Comparison of ENCODE assay signal across 8 cellular contexts in genomic region chr2:200466703-200467418, GRCh38. TPM values are rescaled to one million over a fixed set of nuclear protein-coding genes. Genes with fewer than 3 reads are reported as not detected.
A peak's percentile ranks its signal among the peaks of the same experiment; 100 is the strongest.
DNase-seq lines count a peak whose midpoint lies in the region; ATAC-seq and TF ChIP-seq lines count a peak whose summit lies in the region.

No MANE protein-coding gene starts in this region.

- H3K27ac ChIP-seq in CD4-positive, CD25-positive, alpha-beta regulatory T cell (ENCODE audit: insufficient read depth, low read length, poor library complexity, severe bottlenecking), result peak overlapping the region; percentile 79
- peak overlapping the region; percentile 46 to 74 (median 68) for H3K27ac ChIP-seq in gastrocnemius medialis

- H3K9me3 ChIP-seq in CD4-positive, CD25-positive, alpha-beta regulatory T cell (ENCODE audit: control insufficient read depth in 2 of 2, low read length in 2 of 2), result no peaks in the 10 kb centered on the region
- H3K9me3 ChIP-seq in gastrocnemius medialis, result no peaks in the 10 kb centered on the region

- POLR2A ChIA-PET in activated CD4-positive, alpha-beta T cell treated with anti-CD3 and anti-CD28 coated beads for 36 hours (lab: Charles Lee), result interaction anchor here (2.9 kb wide), 1 partner anchor 12 kb away, joined by 19 read pairs; no protein-coding TSS in a partner anchor

- H3K27me3 ChIP-seq in CD4-positive, CD25-positive, alpha-beta regulatory T cell (ENCODE audit: control insufficient read depth, insufficient read depth, low read length), result no peaks in the 10 kb centered on the region
- H3K27me3 ChIP-seq in gastrocnemius medialis, result no peaks in the 10 kb centered on the region

- peak overlapping the region; percentile 82 for H3K4me3 ChIP-seq in CD4-positive, CD25-positive, alpha-beta regulatory T cell (ENCODE audit: low read depth, low read length)
- H3K4me3 ChIP-seq in fibroblast of mammary gland (ENCODE audit: control insufficient read depth, low read depth, low read length) (no peak overlapping the region), gastrocnemius medialis (no peak overlapping the region)

- intact Hi-C loops in activated CD4-positive, alpha-beta T cell treated with anti-CD3 and anti-CD28 coated beads for 36 hours (cut with DNase I, micrococcal nuclease), result loop anchor here (1.0 to 5.0 kb wide), 5 partner anchors 12 to 489 kb away; partner anchors contain the start of gene SPATS2L (in 1 of the 2)
- intact Hi-C loops in gastrocnemius medialis (cut with DNase I; ENCODE audit: low total_unique reads), result loop anchor here (5.0 kb wide), 1 partner anchor 160 kb away; the partner anchor contains the start of gene SPATS2L

- no peaks in the 10 kb centered on the region for H3K27me3 Mint-ChIP-seq in CD4-positive, CD25-positive, alpha-beta regulatory T cell
- no peaks in the 10 kb centered on the region for H3K27me3 Mint-ChIP-seq in activated CD4-positive, alpha-beta T cell treated with anti-CD3 and anti-CD28 coated beads for 36 hours

- peak overlapping the region; percentile 88 to 100 (median 95) for H3K27ac Mint-ChIP-seq in CD4-positive, CD25-positive, alpha-beta regulatory T cell
- H3K27ac Mint-ChIP-seq in activated CD4-positive, alpha-beta T cell treated with anti-CD3 and anti-CD28 coated beads for 36 hours, result peak overlapping the region; percentile 91

- H3K4me1 ChIP-seq in CD4-positive, CD25-positive, alpha-beta regulatory T cell (ENCODE audit: control insufficient read depth, insufficient read depth, low read length, poor library complexity, severe bottlenecking), result peaks cover 46% of the 10 kb centered on the region
- peaks cover 20% of the 10 kb centered on the region in 2 donors for H3K4me1 ChIP-seq in gastrocnemius medialis

- DNase-seq in CD4-positive, CD25-positive, alpha-beta regulatory T cell, result peak in 2 of 3 donors; percentile 58 to 76
- DNase-seq in activated CD4-positive, alpha-beta T cell treated with anti-CD3 and anti-CD28 coated beads for 36 hours, result peak; percentile 70
- DNase-seq in fibroblast of mammary gland (ENCODE audit: low read depth) (peak; percentile 92), gastrocnemius medialis (peak; percentile 25 to 53), mesenteric fat pad (ENCODE audit: low spot score) (no peak), NCI-H187 (lab: John Stamatoyannopoulos, UW) (no peak)

- CTCF ChIA-PET in activated CD4-positive, alpha-beta T cell treated with anti-CD3 and anti-CD28 coated beads for 36 hours (lab: Charles Lee), result interaction anchor here (0.6 to 1.8 kb wide), 6 partner anchors 12 to 533 kb away, joined by 3 to 9 read pairs (median 6); no protein-coding TSS in a partner anchor

- H3K9me3 Mint-ChIP-seq in CD4-positive, CD25-positive, alpha-beta regulatory T cell, result peaks cover 0 to 1% (median 0%) of the 10 kb centered on the region in 7 donors
- H3K9me3 Mint-ChIP-seq in activated CD4-positive, alpha-beta T cell treated with anti-CD3 and anti-CD28 coated beads for 36 hours (ENCODE audit: low read depth), result no peaks in the 10 kb centered on the region

- peak overlapping the region; percentile 70 to 90 (median 89) for H3K4me3 Mint-ChIP-seq in CD4-positive, CD25-positive, alpha-beta regulatory T cell
- peak overlapping the region; percentile 44 for H3K4me3 Mint-ChIP-seq in activated CD4-positive, alpha-beta T cell treated with anti-CD3 and anti-CD28 coated beads for 36 hours

- ATAC-seq in CD4-positive, CD25-positive, alpha-beta regulatory T cell (ENCODE audit: low read depth in 2 of 2), result peak; percentile 80 to 83
- ATAC-seq in activated CD4-positive, alpha-beta T cell treated with anti-CD3 and anti-CD28 coated beads for 36 hours, result peak; percentile 94
- ATAC-seq in gastrocnemius medialis (peak; percentile 86 to 88), GM21423 (IDR thresholded peaks at IDR 0.05; ENCODE audit: unreplicated experiment) (no peak), HG02571 (IDR thresholded peaks at IDR 0.05; ENCODE audit: unreplicated experiment) (no peak)

- TF ChIP-seq POLR2A in gastrocnemius medialis (IDR thresholded peaks at IDR 0.05), result no peak

- no peaks in the 10 kb centered on the region for H3K36me3 ChIP-seq in CD4-positive, CD25-positive, alpha-beta regulatory T cell (ENCODE audit: control insufficient read depth, insufficient read depth, low read length)
- peaks cover 0 to 16% of the 10 kb centered on the region in 2 donors for H3K36me3 ChIP-seq in gastrocnemius medialis

- H3K4me1 Mint-ChIP-seq in CD4-positive, CD25-positive, alpha-beta regulatory T cell, result peaks cover 25 to 73% (median 55%) of the 10 kb centered on the region in 4 donors
- peaks cover 55% of the 10 kb centered on the region for H3K4me1 Mint-ChIP-seq in activated CD4-positive, alpha-beta T cell treated with anti-CD3 and anti-CD28 coated beads for 36 hours

- no peak for TF ChIP-seq CTCF in fibroblast of mammary gland (conservative IDR thresholded peaks at IDR 0.05; ENCODE audit: control insufficient read depth, insufficient read depth, low read depth, low read length)
- no peak for TF ChIP-seq CTCF in gastrocnemius medialis (IDR thresholded peaks at IDR 0.05 in 4 of 5, conservative IDR thresholded peaks at IDR 0.05 in 1 of 5)

- peaks cover 4% of the 10 kb centered on the region for H3K36me3 Mint-ChIP-seq in CD4-positive, CD25-positive, alpha-beta regulatory T cell
- peaks cover 2% of the 10 kb centered on the region for H3K36me3 Mint-ChIP-seq in activated CD4-positive, alpha-beta T cell treated with anti-CD3 and anti-CD28 coated beads for 36 hours (ENCODE audit: low read depth)

- in situ Hi-C loops in gastrocnemius medialis (cut with MboI; ENCODE audit: low sequenced_read_pairs in 4 of 4), result loop anchor here in 2 of 4 donors (10.0 to 25.0 kb wide), 2 partner anchors 155 to 162 kb away; partner anchors contain the start of gene SPATS2L (in 2 of the 2)

RNA-seq across cellular contexts. Expression of gene KCTD18, which starts 43.0 kb away (rescaled TPM):
- 18.2 TPM for total RNA-seq in CD4-positive, CD25-positive, alpha-beta regulatory T cell
- 10 to 100 TPM; 15.4 to 18.9 (median 17.2) TPM for polyA plus RNA-seq in CD4-positive, CD25-positive, alpha-beta regulatory T cell
- total RNA-seq in activated CD4-positive, alpha-beta T cell treated with anti-CD3 and anti-CD28 coated beads for 36 hours, result 10 to 100 TPM; 15.9 to 17.4 TPM
- total RNA-seq in gastrocnemius medialis (10 to 100 TPM; 16.6 to 20.1 (median 19.6) TPM), mesenteric fat pad (11.7 TPM)

RNA-seq across cellular contexts. Expression of gene SGO2, which starts 59.1 kb away (rescaled TPM):
- 4.2 TPM for total RNA-seq in CD4-positive, CD25-positive, alpha-beta regulatory T cell
- polyA plus RNA-seq in CD4-positive, CD25-positive, alpha-beta regulatory T cell, result 1 to 10 TPM; 2.3 to 4.9 (median 2.8) TPM
- 10 to 100 TPM; 49.9 to 56.7 TPM for total RNA-seq in activated CD4-positive, alpha-beta T cell treated with anti-CD3 and anti-CD28 coated beads for 36 hours
- 1 to 10 TPM in 1 of 4 donors, under 1 TPM in 3; 0.61 to 2.6 (median 0.70) TPM for total RNA-seq in gastrocnemius medialis
- 1.5 TPM for total RNA-seq in mesenteric fat pad

Comparison
In these comparisons a context has a peak if more than half of its experiments do, and no peak if none do; other contexts are left out.
1. ATAC-seq: peak in CD4-positive, CD25-positive, alpha-beta regulatory T cell (2 of 2), activated CD4-positive, alpha-beta T cell treated with anti-CD3 and anti-CD28 coated beads for 36 hours (single experiment) and gastrocnemius medialis (2 of 2); none in GM21423 (single experiment) and HG02571 (single experiment).
2. DNase-seq: peak in CD4-positive, CD25-positive, alpha-beta regulatory T cell (2 of 3), activated CD4-positive, alpha-beta T cell treated with anti-CD3 and anti-CD28 coated beads for 36 hours (single experiment), fibroblast of mammary gland (single experiment) and gastrocnemius medialis (2 of 2); none in mesenteric fat pad (single experiment) and NCI-H187 (0 of 2).